Comparison of ENCODE assay signal across 8 cellular contexts in genomic region chr21:37257967-37258877, GRCh38. TPM values are rescaled to one million over a fixed set of nuclear protein-coding genes. Genes with fewer than 3 reads are reported as not detected.
DNase-seq lines count a peak whose midpoint lies in the region; ATAC-seq and TF ChIP-seq lines count a peak whose summit lies in the region.

No MANE protein-coding gene starts in this region.

- no peaks in the 10 kb centered on the region for H3K4me1 Mint-ChIP-seq in Caco-2 (ENCODE audit: low read depth, unreplicated experiment)
- peaks cover 13 to 25% (median 15%) of the 10 kb centered on the region in 3 donors for H3K4me1 Mint-ChIP-seq in IgD-negative memory B cell
- peaks cover 25% of the 10 kb centered on the region for H3K4me1 Mint-ChIP-seq in osteocyte (ENCODE audit: unreplicated experiment)

- intact Hi-C loops in Caco-2 (cut with micrococcal nuclease; ENCODE audit: unreplicated experiment) = loop anchor here (1.0 to 10.0 kb wide), 4 partner anchors 9 to 307 kb away; partner anchors contain the start of gene VPS26C
- intact Hi-C loops in thyroid gland (cut with DNase I) = no loop called here

- H3K4me3 ChIP-seq in Caco-2 (ENCODE audit: low read depth, low read length) (peak overlapping the region; percentile 61), thyroid gland (replicated peaks in 1 of 3) (peak overlapping the region; percentile 11 to 33 (median 32))

- H3K36me3 Mint-ChIP-seq in Caco-2 (ENCODE audit: insufficient read depth, unreplicated experiment) = peaks cover 13% of the 10 kb centered on the region
- H3K36me3 Mint-ChIP-seq in IgD-negative memory B cell = no peaks in the 10 kb centered on the region
- no peaks in the 10 kb centered on the region for H3K36me3 Mint-ChIP-seq in osteocyte (ENCODE audit: unreplicated experiment)

- DNase-seq in Caco-2 (peak; percentile 78 to 85), SHP77 (lab: John Stamatoyannopoulos, UW) (peak; percentile 75 to 78), glomerular visceral epithelial cell (ENCODE audit: extremely low spot score) (peak; percentile 56), osteocyte (ENCODE audit: extremely low spot score, unreplicated experiment) (no peak), thyroid gland (peak; percentile 54 to 62)
- peak; percentile 67 for DNase-seq in activated gamma-delta T cell treated with anti-CD3 and anti-CD28 coated beads, Interleukin-2, amount 50 U/mL, for 16 hours (ENCODE audit: low read depth)

- no peaks in the 10 kb centered on the region for H3K27me3 Mint-ChIP-seq in Caco-2 (ENCODE audit: insufficient read depth, unreplicated experiment)
- no peaks in the 10 kb centered on the region for H3K27me3 Mint-ChIP-seq in IgD-negative memory B cell
- H3K27me3 Mint-ChIP-seq in osteocyte (ENCODE audit: unreplicated experiment) = no peaks in the 10 kb centered on the region

- TSS peak; percentile 90 for BruUV-seq in Caco-2 (replicated peaks; lab: Mats Ljungman, UMichigan)

- WGBS in thyroid gland, 2 donors = 12 to 21% methylated on average over 51 to 55 of the region's 55 CpGs

- H3K27ac ChIP-seq in thyroid gland = peak overlapping the region in 2 of 3 donors; percentile 39 to 48

- H3K9me3 Mint-ChIP-seq in Caco-2 (ENCODE audit: unreplicated experiment) = no peaks in the 10 kb centered on the region
- no peaks in the 10 kb centered on the region for H3K9me3 Mint-ChIP-seq in IgD-negative memory B cell
- no peaks in the 10 kb centered on the region for H3K9me3 Mint-ChIP-seq in osteocyte (ENCODE audit: unreplicated experiment)

- TF ChIP-seq CTCF in Caco-2 (IDR thresholded peaks at IDR 0.05; ENCODE audit: insufficient read depth in 1 of 2, low read depth in 1 of 2, low read length in 1 of 2, severe bottlenecking in 1 of 2, unreplicated experiment in 1 of 2) = no peak
- no peak for TF ChIP-seq CTCF in osteocyte (IDR thresholded peaks at IDR 0.05)
- TF ChIP-seq CTCF in thyroid gland (IDR thresholded peaks at IDR 0.05) = no peak

- no peaks in the 10 kb centered on the region for H3K4me1 ChIP-seq in Caco-2
- peaks cover 9 to 15% of the 10 kb centered on the region in 2 donors for H3K4me1 ChIP-seq in thyroid gland

- H3K27me3 ChIP-seq in Caco-2 (replicated peaks; ENCODE audit: control insufficient read depth, insufficient read depth, low read length) (no peaks in the 10 kb centered on the region), thyroid gland (no peaks in the 10 kb centered on the region)

- H3K36me3 ChIP-seq in Caco-2 (ENCODE audit: control insufficient read depth, insufficient read depth, low read length) (no peaks in the 10 kb centered on the region), thyroid gland (no peaks in the 10 kb centered on the region)

- CTCF ChIA-PET in Caco-2 (lab: Charles Lee) = interaction anchor here (0.7 to 1.4 kb wide), 2 partner anchors 9 kb away, joined by 3 to 4 read pairs; partner anchors contain the start of gene VPS26C

- TF ChIP-seq POLR2A in thyroid gland (IDR thresholded peaks at IDR 0.05) = peak in 1 of 2 donors; percentile 16

- H3K4me3 Mint-ChIP-seq in Caco-2 (ENCODE audit: unreplicated experiment) = peak overlapping the region; percentile 94
- H3K4me3 Mint-ChIP-seq in IgD-negative memory B cell = peak overlapping the region; percentile 77 to 88 (median 84)
- peak overlapping the region; percentile 80 for H3K4me3 Mint-ChIP-seq in osteocyte (ENCODE audit: unreplicated experiment)

- H3K27ac Mint-ChIP-seq in Caco-2 (ENCODE audit: unreplicated experiment) = peak overlapping the region; percentile 96
- peak overlapping the region; percentile 43 to 95 (median 91) for H3K27ac Mint-ChIP-seq in IgD-negative memory B cell
- peak overlapping the region; percentile 90 for H3K27ac Mint-ChIP-seq in osteocyte (ENCODE audit: unreplicated experiment)

- no peaks in the 10 kb centered on the region for H3K9me3 ChIP-seq in Caco-2
- H3K9me3 ChIP-seq in thyroid gland = no peaks in the 10 kb centered on the region

- ATAC-seq in GM21447 (IDR thresholded peaks at IDR 0.05; ENCODE audit: unreplicated experiment) = peak; percentile 66

- POLR2A ChIA-PET in Caco-2 (lab: Charles Lee) = interaction anchor here (0.9 to 2.7 kb wide), 4 partner anchors 9 to 107 kb away, joined by 3 to 21 read pairs (median 5); partner anchors contain the start of gene VPS26C

RNA-seq across cellular contexts. Expression of gene VPS26C, which starts 8.9 kb away (rescaled TPM):
- 37.9 and 40.5 TPM in 2 replicates for total RNA-seq in Caco-2 (2022)
- polyA plus RNA-seq in IgD-negative memory B cell = 64.8 TPM
- 50.0 and 51.6 TPM in 2 replicates for total RNA-seq in osteocyte
- 10 to 100 TPM; 44.8 to 76.2 (median 62.0) TPM for total RNA-seq in thyroid gland
